Comparison of ENCODE assay signal across 8 cellular contexts in genomic region chr6:27312146-27312949, GRCh38.
DNase-seq lines count a peak whose midpoint lies in the region; ATAC-seq, FAIRE-seq and TF ChIP-seq lines count a peak whose summit lies in the region.

TSS of gene POM121L2 (minus strand) at chr6:27312273. CDS start at chr6:27312170, 103 bp downstream.

- H3K79me2 ChIP-seq in Loucy (ENCODE audit: insufficient read depth, low read length), result no peaks in the 10 kb centered on the region

- no peaks in the 10 kb centered on the region for H3F3A ChIP-seq in Loucy (ENCODE audit: low read depth)

- DNase-seq in SW480 (ENCODE audit: low spot score) (peak; percentile 74), amniotic epithelial cell (ENCODE audit: low read depth) (peak; percentile 41), T1000 (lab: John Stamatoyannopoulos, UW) (no peak)

- H3K36me3 ChIP-seq in Loucy (ENCODE audit: insufficient read depth, low read length), result no peaks in the 10 kb centered on the region
- H3K36me3 ChIP-seq in iPS-15b (ENCODE audit: control insufficient read depth, insufficient read depth, low read length), result no peaks in the 10 kb centered on the region

- H3K27me3 ChIP-seq in Loucy (ENCODE audit: insufficient read depth, low read length, poor library complexity, severe bottlenecking), result no peaks in the 10 kb centered on the region
- peaks cover 61% of the 10 kb centered on the region for H3K27me3 ChIP-seq in iPS-15b (ENCODE audit: control insufficient read depth, insufficient read depth, low read length)

- H3K9ac ChIP-seq in Loucy (ENCODE audit: low read depth, low read length, poor library complexity, severe bottlenecking) (peak within 1 kb of the TSS; percentile 80), iPS-15b (ENCODE audit: low read depth, low read length) (peak within 1 kb of the TSS; percentile 42)

- H4K20me1 ChIP-seq in Loucy (ENCODE audit: insufficient read depth, low read length, poor library complexity, severe bottlenecking), result no peaks in the 10 kb centered on the region

- ATAC-seq in GM18502 (IDR thresholded peaks at IDR 0.05; ENCODE audit: poor library complexity, unreplicated experiment), result peak; percentile 52

- peak; percentile 37 for FAIRE-seq in A204.1 (lab: Jason Lieb, UNC)

- H3K9me3 ChIP-seq in Loucy (ENCODE audit: insufficient read depth, low read depth, low read length) (no peaks in the 10 kb centered on the region), iPS-15b (ENCODE audit: control insufficient read depth, insufficient read depth, low read length) (no peaks in the 10 kb centered on the region)

- H3K4me1 ChIP-seq in Loucy (ENCODE audit: insufficient read depth, low read length, poor library complexity, severe bottlenecking), result peaks cover 4% of the 10 kb centered on the region
- no peaks in the 10 kb centered on the region for H3K4me1 ChIP-seq in iPS-15b (ENCODE audit: control insufficient read depth, insufficient read depth, low read length)

- H3K4me3 ChIP-seq in Loucy (ENCODE audit: low read length, poor library complexity, severe bottlenecking) (peak within 1 kb of the TSS; percentile 91), iPS-15b (ENCODE audit: low read depth, low read length) (peak within 1 kb of the TSS; percentile 82), skin epidermis (peak within 1 kb of the TSS; percentile 20 to 45 (median 35))

- H3K4me2 ChIP-seq in Loucy (ENCODE audit: low read depth, low read length, poor library complexity, severe bottlenecking), result peak within 1 kb of the TSS; percentile 96

- peak within 1 kb of the TSS; percentile 100 for H2AFZ ChIP-seq in Loucy (ENCODE audit: low read length)

- H3K9me2 ChIP-seq in Loucy (replicated peaks; ENCODE audit: low read depth, low read length), result no peaks in the 10 kb centered on the region

- H3K27ac ChIP-seq in skin epidermis, result no peak within 1 kb of the TSS

- TF ChIP-seq CTCF in Loucy (conservative IDR thresholded peaks at IDR 0.05; ENCODE audit: low read length), result peak; percentile 78

Comparison
In these comparisons a context has a peak if more than half of its experiments do, and no peak if none do; other contexts are left out.
1. H3K4me3 ChIP-seq: peak in every context shown above with its lines; median percentile 91 in Loucy; 82 in iPS-15b; 35 in skin epidermis.